Comparison of ENCODE assay signal across 10 cellular contexts in the genomic region with DNA sequence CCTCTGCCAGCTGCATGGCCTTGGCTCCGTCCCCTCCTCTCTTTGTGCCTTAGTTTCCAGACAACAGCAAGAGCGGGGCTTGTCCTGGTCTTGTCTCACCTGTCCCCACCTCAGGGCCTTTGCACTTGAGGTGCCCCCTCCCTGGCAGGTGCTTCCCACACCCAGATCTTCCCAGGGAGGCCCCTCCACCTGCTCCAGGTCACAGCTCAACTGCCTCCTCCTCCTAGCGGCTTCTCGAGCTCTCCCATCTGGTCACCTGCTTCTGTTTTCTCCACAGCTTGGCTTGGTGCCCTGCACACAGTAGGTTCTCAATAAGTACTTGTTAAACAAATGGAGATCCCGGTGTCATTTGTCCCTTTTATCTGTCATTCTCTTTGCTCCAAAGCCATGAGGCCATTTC.
"Had no signal": no experiment of that assay in that cellular context is flagged by ENCODE, and none has a peak within 500 bp of the region (broad histone marks: within the 10 kb centered on the region; RNA-seq: fewer than 3 reads in every experiment).

No MANE protein-coding gene starts in this region.

- H3K36me3 ChIP-seq: HAP-1 had no signal

- H3K9ac ChIP-seq: GM23248 had no signal

- FAIRE-seq: H1, H54 had no signal

- H3K4me1 ChIP-seq: HAP-1 had no signal

- H3K4me3 ChIP-seq: GM23248, GM23338, HAP-1 had no signal

- H3K9me3 ChIP-seq: HAP-1 had no signal

- H3K27ac ChIP-seq: GM23248 had no signal

- DNase-seq: GM23248, GOT3, H7, H9, HCEC 1CT, HFFc6 had no signal
